ENCODE assay signal across 7 cellular contexts in the genomic region with DNA sequence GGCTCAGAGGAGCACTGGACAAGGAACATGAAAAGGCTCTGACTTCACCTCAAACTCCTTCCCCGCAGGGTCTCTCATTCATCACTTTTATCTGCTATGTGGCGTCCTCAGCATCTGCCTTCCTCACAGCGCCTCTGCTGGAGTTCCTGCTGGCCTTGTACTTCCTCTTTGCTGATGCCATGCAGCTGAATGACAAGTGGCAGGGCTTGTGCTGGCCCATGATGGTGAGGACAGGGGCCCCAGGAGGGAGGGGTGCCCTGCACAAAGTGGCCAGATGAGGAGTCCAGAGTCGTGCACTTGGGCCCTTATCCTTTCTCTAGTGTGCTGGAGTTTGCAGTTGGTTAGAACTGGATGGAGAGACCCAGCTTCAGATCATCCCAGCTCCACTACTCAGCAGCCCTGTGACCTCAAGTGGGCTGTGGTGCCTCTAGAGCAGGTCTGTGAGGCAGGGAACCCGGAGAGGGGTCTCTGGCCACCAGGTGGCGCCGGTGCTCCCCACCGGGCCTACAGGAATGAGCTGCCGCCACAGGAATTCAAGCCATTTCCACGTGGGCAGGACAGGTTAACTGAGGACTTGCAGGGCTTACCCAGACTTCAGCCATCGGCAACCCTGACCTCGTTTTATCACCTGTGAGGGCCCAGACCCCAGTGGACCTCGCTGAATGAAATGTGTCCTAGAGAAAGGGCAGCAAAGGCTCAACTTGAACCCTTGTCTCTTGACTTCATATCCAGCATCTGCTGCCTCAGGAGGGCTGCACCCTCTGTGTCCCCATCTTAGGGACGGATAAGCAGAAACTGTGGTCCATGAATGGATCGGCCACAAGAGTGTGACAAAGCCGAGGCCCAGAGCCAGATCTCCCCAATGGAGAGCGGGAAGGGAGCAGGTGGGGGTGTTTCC. TPM values are rescaled to one million over a fixed set of nuclear protein-coding genes. Genes with fewer than 3 reads are reported as not detected.
A peak's percentile ranks its signal among the peaks of the same experiment; 100 is the strongest.
DNase-seq lines count a peak whose midpoint lies in the region; ATAC-seq, FAIRE-seq and TF ChIP-seq lines count a peak whose summit lies in the region.

No MANE protein-coding gene starts in this region.

- peaks cover 22 to 38% (median 37%) of the 10 kb centered on the region in 3 donors for H3K4me1 Mint-ChIP-seq in naive B cell

- H3K79me2 ChIP-seq in OCI-LY3 (ENCODE audit: low read length): peaks cover 26% of the 10 kb centered on the region

- peak; percentile 91 for DNase-seq in GM12892 (ENCODE audit: insufficient read length)
- DNase-seq in HL-60 (ENCODE audit: low read depth in 1 of 2, low spot score in 1 of 2): peak; percentile 60 to 83
- DNase-seq in activated T-cell treated with anti-CD3 and anti-CD28 coated beads for 24 hours (ENCODE audit: low read depth): peak; percentile 84
- peak; percentile 64 for DNase-seq in naive B cell
- DNase-seq in stimulated activated CD8-positive, alpha-beta memory T cell treated with anti-CD3 and anti-CD28 coated beads, Interleukin-7, amount 100 ng/mL, for 4 hours (ENCODE audit: low read depth in 2 of 2): peak; percentile 60 to 76

- peak; percentile 90 for FAIRE-seq in GM12892 (lab: Jason Lieb, UNC)

- peaks cover 35% of the 10 kb centered on the region for H4K20me1 ChIP-seq in OCI-LY3 (ENCODE audit: insufficient read depth, low read length)

- peak overlapping the region; percentile 0; the same call in 1 of the 2 replicates for H3K4me2 ChIP-seq in OCI-LY3 (ENCODE audit: low read length)

- peaks cover 34% of the 10 kb centered on the region for H3K4me1 ChIP-seq in OCI-LY3 (ENCODE audit: low read length)

- peaks cover 39% of the 10 kb centered on the region for H3K36me3 ChIP-seq in OCI-LY3 (replicated peaks; ENCODE audit: low read depth, low read length)

- H3K27me3 ChIP-seq in HL-60 (ENCODE audit: insufficient read depth, poor library complexity, severe bottlenecking) (no peaks in the 10 kb centered on the region), OCI-LY3 (ENCODE audit: low read depth, low read length) (no peaks in the 10 kb centered on the region)

- no peak overlapping the region for H2AFZ ChIP-seq in OCI-LY3 (ENCODE audit: low read depth, low read length)

- H3K4me3 ChIP-seq in HL-60 (replicated peaks; ENCODE audit: insufficient read depth, low read length) (no peak overlapping the region), OCI-LY3 (ENCODE audit: low read length) (no peak overlapping the region)

- no peak overlapping the region for H3K27ac ChIP-seq in HL-60 (replicated peaks)
- H3K27ac ChIP-seq in OCI-LY3 (ENCODE audit: low read length): peak overlapping the region; percentile 12

- no peak overlapping the region for H3K27ac Mint-ChIP-seq in naive B cell

- peaks cover 0 to 23% (median 6%) of the 10 kb centered on the region in 3 donors for H3K27me3 Mint-ChIP-seq in naive B cell

- TF ChIP-seq CTCF in HL-60 (IDR thresholded peaks at IDR 0.05; ENCODE audit: insufficient read depth, low read length) (peak; percentile 70), OCI-LY3 (IDR thresholded peaks at IDR 0.05; ENCODE audit: low read depth, low read length) (peak; percentile 94)

- ATAC-seq in esophagus mucosa: peak; percentile 75
- ATAC-seq in naive B cell (ENCODE audit: low read depth in 2 of 2): peak; percentile 30 to 33

- no peak overlapping the region for H3K9ac ChIP-seq in OCI-LY3 (ENCODE audit: low read length)

- H3K9me3 Mint-ChIP-seq in naive B cell: no peaks in the 10 kb centered on the region

- no peaks in the 10 kb centered on the region for H3K9me3 ChIP-seq in OCI-LY3 (ENCODE audit: insufficient read depth, low read length)

- H3K4me3 Mint-ChIP-seq in naive B cell: peak overlapping the region in 5 of 8 donors; percentile 38 to 80 (median 56)

- no peak for TF ChIP-seq POLR2A in GM12892 (IDR thresholded peaks at IDR 0.05; ENCODE audit: low read depth, low read length)

- H3K36me3 Mint-ChIP-seq in naive B cell: peaks cover 0 to 10% of the 10 kb centered on the region in 2 donors

RNA-seq across cellular contexts. Expression of gene CMTM3, which starts 4.0 kb away (rescaled TPM):
- 18.7 TPM for polyA plus RNA-seq in GM12892 (2012; ENCODE audit: missing spikeins)
- 3.7 TPM for total RNA-seq in esophagus mucosa
- 10 to 100 TPM; 17.0 to 24.3 (median 19.1) TPM for polyA plus RNA-seq in naive B cell (ENCODE audit: low read depth in 6 of 6)

RNA-seq across cellular contexts. Expression of gene CMTM2, which starts 29.2 kb away (rescaled TPM):
- not detected for polyA plus RNA-seq in GM12892 (2012; ENCODE audit: missing spikeins)
- not detected for total RNA-seq in esophagus mucosa
- 1 to 10 TPM in 3 of 6 donors, not detected in 3; 1.0 to 4.1 (median 2.7) TPM for polyA plus RNA-seq in naive B cell (ENCODE audit: low read depth in 6 of 6)

RNA-seq across cellular contexts. Expression of gene CMTM1, which starts 42.3 kb away (rescaled TPM):
- polyA plus RNA-seq in GM12892 (2012; ENCODE audit: missing spikeins): 1.0 TPM
- 0.60 TPM for total RNA-seq in esophagus mucosa
- polyA plus RNA-seq in naive B cell (ENCODE audit: low read depth in 6 of 6): under 1 TPM in 4 of 6 donors, not detected in 2; 0.49 to 0.97 (median 0.70) TPM

RNA-seq across cellular contexts. Expression of gene CKLF, which starts 56.1 kb away (rescaled TPM):
- 81.1 TPM for polyA plus RNA-seq in GM12892 (2012; ENCODE audit: missing spikeins)
- 14.2 TPM for total RNA-seq in esophagus mucosa
- polyA plus RNA-seq in naive B cell (ENCODE audit: low read depth in 6 of 6): 100 to 1,000 TPM in 1 of 6 donors, 10 to 100 TPM in 5; 55.2 to 108 (median 67.7) TPM

RNA-seq across cellular contexts. Expression of gene TK2, which starts 58.6 kb away (rescaled TPM):
- 4.1 TPM for polyA plus RNA-seq in GM12892 (2012; ENCODE audit: missing spikeins)
- total RNA-seq in esophagus mucosa: 8.5 TPM
- polyA plus RNA-seq in naive B cell (ENCODE audit: low read depth in 6 of 6): 1 to 10 TPM; 1.8 to 5.9 (median 3.8) TPM
